30 cellular contexts compared by ENCODE assay signal in genomic region chr7:138554674-138555073, GRCh38.
"Had no signal": no experiment of that assay in that cellular context is flagged by ENCODE, and none has a peak within 500 bp of the region (broad histone marks: within the 10 kb centered on the region; RNA-seq: fewer than 3 reads in every experiment).

No MANE protein-coding gene starts in this region.

- H3K9ac ChIP-seq: neural progenitor cell, parathyroid adenoma had no signal

- H3K4me3 ChIP-seq: neural progenitor cell, ovary, psoas muscle, skin epidermis, smooth muscle cell, spleen, thoracic aorta, thyroid gland, tibial nerve, upper lobe of left lung, vagina had no signal

- H3K27ac Mint-ChIP-seq: natural killer cell; nephron; neural progenitor cell; progenitor cell of endocrine pancreas; stimulated activated memory B cell treated with anti-CD40 and anti-IgM and Interleukin-4, amounts not matched to agents 10 μg/mL and 1 μg/mL and 100 μg/mL, for 72 hours had no signal

- DNase-seq: natural killer cell; occipital lobe; ovary; posterior cingulate gyrus; psoas muscle; right cardiac atrium; spleen; stimulated activated CD4-positive, alpha-beta T cell treated with anti-CD3 and anti-CD28 coated beads, Interleukin-12 subunit alpha, Interleukin-12 subunit beta, amount 100 ng/mL, for 4 hours; stimulated activated CD4-positive, alpha-beta T cell treated with anti-CD3 and anti-CD28 coated beads, Interleukin-1b, Interleukin-23, amount 100 ng/mL, for 48 hours; stimulated activated CD4-positive, alpha-beta T cell treated with anti-CD3 and anti-CD28 coated beads, Interleukin-4, amount 100 ng/mL, for 1 hour; stimulated activated CD4-positive, alpha-beta T cell treated with anti-CD3 and anti-CD28 coated beads, Interleukin-4, amount 100 ng/mL, for 4 hours; stimulated activated CD8-positive, alpha-beta memory T cell treated with anti-CD3 and anti-CD28 coated beads, Interleukin-4, amount 100 ng/mL, for 48 hours; stimulated activated naive CD4-positive, alpha-beta T cell; stimulated activated naive CD8-positive, alpha-beta T cell treated with anti-CD3 and anti-CD28 coated beads, Interleukin-15, amount 100 ng/mL, for 72 hours; stimulated activated naive CD8-positive, alpha-beta T cell treated with anti-CD3 and anti-CD28 coated beads, Interleukin-15, Interleukin-2, amounts not matched to agents 100 U/mL and 50 U/mL, for 24 hours; thyroid gland; trophoblast cell; upper lobe of left lung had no signal

- H3K79me2 ChIP-seq: parathyroid adenoma had no signal

- H3K27me3 ChIP-seq: ovary, spleen, thyroid gland, tibial nerve, upper lobe of left lung, vagina had no signal

- H3K4me2 ChIP-seq: neural progenitor cell, smooth muscle cell had no signal

- ATAC-seq: natural killer cell; psoas muscle; right cardiac atrium; sciatic nerve; stimulated activated memory B cell treated with anti-CD40 and anti-IgM and Interleukin-4, amounts not matched to agents 10 μg/mL and 1 μg/mL and 100 μg/mL, for 72 hours; stimulated activated naive CD8-positive, alpha-beta T cell treated with anti-CD3 and anti-CD28 coated beads, Interleukin-15, amount 100 ng/mL, for 72 hours; stimulated activated naive CD8-positive, alpha-beta T cell treated with anti-CD3 and anti-CD28 coated beads, Interleukin-15, Interleukin-2, amounts not matched to agents 100 U/mL and 50 U/mL, for 24 hours had no signal

- H3K27ac ChIP-seq: neural progenitor cell, ovary, parathyroid adenoma, psoas muscle, skin epidermis, spleen, thoracic aorta, thyroid gland, tibial nerve, upper lobe of left lung, vagina had no signal

- H3K4me1 ChIP-seq: neural progenitor cell, parathyroid adenoma, psoas muscle, spleen, thyroid gland, tibial nerve, upper lobe of left lung, vagina had no signal

- FAIRE-seq: urothelium cell line had no signal

- H3K4me3 Mint-ChIP-seq: natural killer cell; nephron; neural progenitor cell; stimulated activated memory B cell treated with anti-CD40 and anti-IgM and Interleukin-4, amounts not matched to agents 10 μg/mL and 1 μg/mL and 100 μg/mL, for 72 hours; stimulated activated naive CD8-positive, alpha-beta T cell treated with anti-CD3 and anti-CD28 coated beads, Interleukin-15, amount 100 ng/mL, for 72 hours had no signal

- H3K36me3 ChIP-seq: ovary had no signal

- H3K27me3 Mint-ChIP-seq: progenitor cell of endocrine pancreas; stimulated activated memory B cell treated with anti-CD40 and anti-IgM and Interleukin-4, amounts not matched to agents 10 μg/mL and 1 μg/mL and 100 μg/mL, for 72 hours; stimulated activated naive CD8-positive, alpha-beta T cell treated with anti-CD3 and anti-CD28 coated beads, Interleukin-15, amount 100 ng/mL, for 72 hours had no signal

- H3K4me1 Mint-ChIP-seq: nephron; neural progenitor cell; stimulated activated memory B cell treated with anti-CD40 and anti-IgM and Interleukin-4, amounts not matched to agents 10 μg/mL and 1 μg/mL and 100 μg/mL, for 72 hours; stimulated activated naive CD8-positive, alpha-beta T cell treated with anti-CD3 and anti-CD28 coated beads, Interleukin-15, amount 100 ng/mL, for 72 hours had no signal

- H2AFZ ChIP-seq: neural progenitor cell, parathyroid adenoma had no signal

- H3K9me3 ChIP-seq: thyroid gland had no signal
